1 cellular context compared by ENCODE assay signal in genomic region chr17:42180922-42181850, GRCh38.
A peak's percentile ranks its signal among the peaks of the same experiment; 100 is the strongest.
TF ChIP-seq lines count a peak whose summit lies in the region.

Gene KCNH4, minus strand, starts transcription at chr17:42181142. Its CDS starts 197 bp downstream, at chr17:42180945.

TF ChIP-seq in K562, 482 proteins besides CTCF, POLR2A, EP300 and RAD21 (continued from another document):
- TF ChIP-seq IRF1 (CRISPR knock-in tag; IDR thresholded peaks at IDR 0.05; ENCODE audit: borderline replicate concordance): no peak
- TF ChIP-seq ID3 (CRISPR knock-in tag; IDR thresholded peaks at IDR 0.05): no peak
- no peak for TF ChIP-seq ID3 (tag; IDR thresholded peaks at IDR 0.05)
- TF ChIP-seq MEIS2 (IDR thresholded peaks at IDR 0.05; ENCODE audit: partially characterized antibody): peak; percentile 22
- TF ChIP-seq ATF7 (IDR thresholded peaks at IDR 0.05): peak; percentile 63
- TF ChIP-seq PTBP1 (IDR thresholded peaks at IDR 0.05; ENCODE audit: low read depth, low read length): 0 out of 2 replicates have a peak, but pooled peaks have one; percentile 23
- TF ChIP-seq E2F1 (CRISPR knock-in tag; IDR thresholded peaks at IDR 0.05): peak; percentile 100
- TF ChIP-seq ZNF143 (CRISPR knock-in tag; IDR thresholded peaks at IDR 0.05): no peak
- TF ChIP-seq EP400 (IDR thresholded peaks at IDR 0.05): peak; percentile 88
- TF ChIP-seq ADNP (tag; IDR thresholded peaks at IDR 0.05): no peak
- TF ChIP-seq FOXK2 (conservative IDR thresholded peaks at IDR 0.05 in 1 of 2, IDR thresholded peaks at IDR 0.05 in 1 of 2; ENCODE audit: low read depth in 2 of 2): peak; percentile 74 to 83
- no peak; a peak in 1 of 4 replicates for TF ChIP-seq FOXA3 (CRISPR knock-in tag; conservative IDR thresholded peaks at IDR 0.05 in 1 of 2, IDR thresholded peaks at IDR 0.05 in 1 of 2)
- 0 out of 2 replicates have a peak, but pooled peaks have one; percentile 50 for TF ChIP-seq POLR2G (IDR thresholded peaks at IDR 0.05; ENCODE audit: low read depth, low read length)
- peak; percentile 98 for TF ChIP-seq L3MBTL2 (IDR thresholded peaks at IDR 0.05)
- no peak for TF ChIP-seq TEAD2 (tag; IDR thresholded peaks at IDR 0.05)
- TF ChIP-seq HDAC1 (IDR thresholded peaks at IDR 0.05): peak in 1 of 2 experiments; percentile 94; a peak in 2 of 4 replicates
- TF ChIP-seq, protein P1, sequence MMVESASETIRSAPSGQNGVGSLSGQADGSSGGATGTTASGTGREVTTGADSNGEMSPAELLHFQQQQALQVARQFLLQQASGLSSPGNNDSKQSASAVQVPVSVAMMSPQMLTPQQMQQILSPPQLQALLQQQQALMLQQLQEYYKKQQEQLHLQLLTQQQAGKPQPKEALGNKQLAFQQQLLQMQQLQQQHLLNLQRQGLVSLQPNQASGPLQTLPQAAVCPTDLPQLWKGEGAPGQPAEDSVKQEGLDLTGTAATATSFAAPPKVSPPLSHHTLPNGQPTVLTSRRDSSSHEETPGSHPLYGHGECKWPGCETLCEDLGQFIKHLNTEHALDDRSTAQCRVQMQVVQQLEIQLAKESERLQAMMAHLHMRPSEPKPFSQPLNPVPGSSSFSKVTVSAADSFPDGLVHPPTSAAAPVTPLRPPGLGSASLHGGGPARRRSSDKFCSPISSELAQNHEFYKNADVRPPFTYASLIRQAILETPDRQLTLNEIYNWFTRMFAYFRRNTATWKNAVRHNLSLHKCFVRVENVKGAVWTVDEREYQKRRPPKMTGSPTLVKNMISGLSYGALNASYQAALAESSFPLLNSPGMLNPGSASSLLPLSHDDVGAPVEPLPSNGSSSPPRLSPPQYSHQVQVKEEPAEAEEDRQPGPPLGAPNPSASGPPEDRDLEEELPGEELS (CRISPR knock-in tag; IDR thresholded peaks at IDR 0.05; ENCODE audit: borderline replicate concordance): peak; percentile 35; the same call in 1 of the 2 replicates
- TF ChIP-seq SNIP1 (IDR thresholded peaks at IDR 0.05; ENCODE audit: low read depth): no peak
- TF ChIP-seq CTCFL (IDR thresholded peaks at IDR 0.05; ENCODE audit: borderline replicate concordance, insufficient read depth, low read depth, low read length, poor library complexity, severe bottlenecking): peak; percentile 85
- TF ChIP-seq MYC (IDR thresholded peaks at IDR 0.05; ENCODE audit: low read depth, low read length): peak; percentile 99
- 0 out of 2 replicates have a peak, but pooled peaks have one; percentile 61 for TF ChIP-seq MYC (CRISPR knock-in tag; IDR thresholded peaks at IDR 0.05; ENCODE audit: borderline replicate concordance, low read depth)
- TF ChIP-seq ZBTB2 (IDR thresholded peaks at IDR 0.05): peak; percentile 89
- no peak for TF ChIP-seq ZBED1 (IDR thresholded peaks at IDR 0.05)
- peak; percentile 81; the same call in 1 of the 2 replicates for TF ChIP-seq GATAD2B (IDR thresholded peaks at IDR 0.05; ENCODE audit: borderline replicate concordance)
- TF ChIP-seq CXXC5 (CRISPR knock-in tag; IDR thresholded peaks at IDR 0.05): peak; percentile 75
- TF ChIP-seq, protein P2, sequence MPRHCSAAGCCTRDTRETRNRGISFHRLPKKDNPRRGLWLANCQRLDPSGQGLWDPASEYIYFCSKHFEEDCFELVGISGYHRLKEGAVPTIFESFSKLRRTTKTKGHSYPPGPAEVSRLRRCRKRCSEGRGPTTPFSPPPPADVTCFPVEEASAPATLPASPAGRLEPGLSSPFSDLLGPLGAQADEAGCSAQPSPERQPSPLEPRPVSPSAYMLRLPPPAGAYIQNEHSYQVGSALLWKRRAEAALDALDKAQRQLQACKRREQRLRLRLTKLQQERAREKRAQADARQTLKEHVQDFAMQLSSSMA (CRISPR knock-in tag; IDR thresholded peaks at IDR 0.05): no peak
- TF ChIP-seq PHB2 (IDR thresholded peaks at IDR 0.05; ENCODE audit: low read depth): no peak
- peak; percentile 87 for TF ChIP-seq MXI1 (IDR thresholded peaks at IDR 0.05; ENCODE audit: low read depth, low read length)
- no peak for TF ChIP-seq MCM2 (IDR thresholded peaks at IDR 0.05; ENCODE audit: low read depth)
- TF ChIP-seq ZKSCAN8 (CRISPR knock-in tag; IDR thresholded peaks at IDR 0.05): no peak
- peak; percentile 78 for TF ChIP-seq CC2D1A (IDR thresholded peaks at IDR 0.05)
- no peak for TF ChIP-seq KLF10 (CRISPR knock-in tag; IDR thresholded peaks at IDR 0.05)
- peak; percentile 74 for TF ChIP-seq MTA1 (IDR thresholded peaks at IDR 0.05; ENCODE audit: borderline replicate concordance)
- peak; percentile 25; the same call in 1 of the 2 replicates for TF ChIP-seq DPF2 (IDR thresholded peaks at IDR 0.05)
- peak; percentile 39; the same call in 1 of the 2 replicates for TF ChIP-seq STAG1 (CRISPR knock-in tag; IDR thresholded peaks at IDR 0.05; ENCODE audit: borderline replicate concordance)
- peak; percentile 93 for TF ChIP-seq SP1 (CRISPR knock-in tag; IDR thresholded peaks at IDR 0.05)
- peak; percentile 94 for TF ChIP-seq EHMT2 (IDR thresholded peaks at IDR 0.05)
- TF ChIP-seq E2F4 (CRISPR knock-in tag; IDR thresholded peaks at IDR 0.05; ENCODE audit: low read depth): peak; percentile 90
- peak; percentile 77; the same call in 1 of the 2 replicates for TF ChIP-seq MIER1 (IDR thresholded peaks at IDR 0.05; ENCODE audit: low read depth)
- no peak for TF ChIP-seq TAF9B (IDR thresholded peaks at IDR 0.05; ENCODE audit: partially characterized antibody)
- TF ChIP-seq, protein P3, sequence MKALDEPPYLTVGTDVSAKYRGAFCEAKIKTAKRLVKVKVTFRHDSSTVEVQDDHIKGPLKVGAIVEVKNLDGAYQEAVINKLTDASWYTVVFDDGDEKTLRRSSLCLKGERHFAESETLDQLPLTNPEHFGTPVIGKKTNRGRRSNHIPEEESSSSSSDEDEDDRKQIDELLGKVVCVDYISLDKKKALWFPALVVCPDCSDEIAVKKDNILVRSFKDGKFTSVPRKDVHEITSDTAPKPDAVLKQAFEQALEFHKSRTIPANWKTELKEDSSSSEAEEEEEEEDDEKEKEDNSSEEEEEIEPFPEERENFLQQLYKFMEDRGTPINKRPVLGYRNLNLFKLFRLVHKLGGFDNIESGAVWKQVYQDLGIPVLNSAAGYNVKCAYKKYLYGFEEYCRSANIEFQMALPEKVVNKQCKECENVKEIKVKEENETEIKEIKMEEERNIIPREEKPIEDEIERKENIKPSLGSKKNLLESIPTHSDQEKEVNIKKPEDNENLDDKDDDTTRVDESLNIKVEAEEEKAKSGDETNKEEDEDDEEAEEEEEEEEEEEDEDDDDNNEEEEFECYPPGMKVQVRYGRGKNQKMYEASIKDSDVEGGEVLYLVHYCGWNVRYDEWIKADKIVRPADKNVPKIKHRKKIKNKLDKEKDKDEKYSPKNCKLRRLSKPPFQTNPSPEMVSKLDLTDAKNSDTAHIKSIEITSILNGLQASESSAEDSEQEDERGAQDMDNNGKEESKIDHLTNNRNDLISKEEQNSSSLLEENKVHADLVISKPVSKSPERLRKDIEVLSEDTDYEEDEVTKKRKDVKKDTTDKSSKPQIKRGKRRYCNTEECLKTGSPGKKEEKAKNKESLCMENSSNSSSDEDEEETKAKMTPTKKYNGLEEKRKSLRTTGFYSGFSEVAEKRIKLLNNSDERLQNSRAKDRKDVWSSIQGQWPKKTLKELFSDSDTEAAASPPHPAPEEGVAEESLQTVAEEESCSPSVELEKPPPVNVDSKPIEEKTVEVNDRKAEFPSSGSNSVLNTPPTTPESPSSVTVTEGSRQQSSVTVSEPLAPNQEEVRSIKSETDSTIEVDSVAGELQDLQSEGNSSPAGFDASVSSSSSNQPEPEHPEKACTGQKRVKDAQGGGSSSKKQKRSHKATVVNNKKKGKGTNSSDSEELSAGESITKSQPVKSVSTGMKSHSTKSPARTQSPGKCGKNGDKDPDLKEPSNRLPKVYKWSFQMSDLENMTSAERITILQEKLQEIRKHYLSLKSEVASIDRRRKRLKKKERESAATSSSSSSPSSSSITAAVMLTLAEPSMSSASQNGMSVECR (CRISPR knock-in tag; IDR thresholded peaks at IDR 0.05): peak; percentile 95
- TF ChIP-seq, protein P4, sequence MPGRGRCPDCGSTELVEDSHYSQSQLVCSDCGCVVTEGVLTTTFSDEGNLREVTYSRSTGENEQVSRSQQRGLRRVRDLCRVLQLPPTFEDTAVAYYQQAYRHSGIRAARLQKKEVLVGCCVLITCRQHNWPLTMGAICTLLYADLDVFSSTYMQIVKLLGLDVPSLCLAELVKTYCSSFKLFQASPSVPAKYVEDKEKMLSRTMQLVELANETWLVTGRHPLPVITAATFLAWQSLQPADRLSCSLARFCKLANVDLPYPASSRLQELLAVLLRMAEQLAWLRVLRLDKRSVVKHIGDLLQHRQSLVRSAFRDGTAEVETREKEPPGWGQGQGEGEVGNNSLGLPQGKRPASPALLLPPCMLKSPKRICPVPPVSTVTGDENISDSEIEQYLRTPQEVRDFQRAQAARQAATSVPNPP (IDR thresholded peaks at IDR 0.05; ENCODE audit: borderline replicate concordance, insufficient read depth, insufficient read length): no peak
- TF ChIP-seq FOXM1 (IDR thresholded peaks at IDR 0.05; ENCODE audit: low read depth): no peak
- TF ChIP-seq FOXM1 (CRISPR knock-in tag; IDR thresholded peaks at IDR 0.05; ENCODE audit: low read depth): no peak
